16 cellular contexts compared by ENCODE assay signal in genomic region chr13:112907916-112908315, GRCh38.
"Had no signal": no experiment of that assay in that cellular context is flagged by ENCODE, and none has a peak within 500 bp of the region (broad histone marks: within the 10 kb centered on the region; RNA-seq: fewer than 3 reads in every experiment).

No MANE protein-coding gene starts in this region.

- H3K9me3 ChIP-seq: upper lobe of right lung had no signal

- H3K36me3 ChIP-seq: heart right ventricle, left lung, spleen, upper lobe of right lung had no signal

- H3K4me1 ChIP-seq: heart right ventricle, left lung had no signal

- H3K27ac ChIP-seq: heart right ventricle, left lung, spleen, upper lobe of right lung had no signal

- H3K4me3 ChIP-seq: heart right ventricle, left lung, lung, spleen, upper lobe of right lung had no signal

- DNase-seq: activated CD4-positive, alpha-beta T cell treated with anti-CD3 and anti-CD28 coated beads, Interleukin-2, amount 50 U/mL, for 1 hour; activated CD8-positive, alpha-beta memory T cell treated with anti-CD3 and anti-CD28 coated beads, Interleukin-2, amount 50 U/mL, for 4 hours; activated T-cell treated with anti-CD3 and anti-CD28 coated beads, Interleukin-2, amount 50 U/mL, for 24 hours; aorta; effector CD4-positive, alpha-beta T cell; erythroblast; foreskin fibroblast; heart right ventricle; occipital lobe; spleen; stimulated activated CD4-positive, alpha-beta T cell treated with anti-CD3 and anti-CD28 coated beads, Interleukin-4, amount 100 ng/mL, for 24 hours; stimulated activated naive CD8-positive, alpha-beta T cell treated with anti-CD3 and anti-CD28 coated beads, Interleukin-15, Interleukin-2, amounts not matched to agents 100 U/mL and 50 U/mL, for 24 hours; T-helper 9 cell; upper lobe of right lung had no signal
